In the genomic region with DNA sequence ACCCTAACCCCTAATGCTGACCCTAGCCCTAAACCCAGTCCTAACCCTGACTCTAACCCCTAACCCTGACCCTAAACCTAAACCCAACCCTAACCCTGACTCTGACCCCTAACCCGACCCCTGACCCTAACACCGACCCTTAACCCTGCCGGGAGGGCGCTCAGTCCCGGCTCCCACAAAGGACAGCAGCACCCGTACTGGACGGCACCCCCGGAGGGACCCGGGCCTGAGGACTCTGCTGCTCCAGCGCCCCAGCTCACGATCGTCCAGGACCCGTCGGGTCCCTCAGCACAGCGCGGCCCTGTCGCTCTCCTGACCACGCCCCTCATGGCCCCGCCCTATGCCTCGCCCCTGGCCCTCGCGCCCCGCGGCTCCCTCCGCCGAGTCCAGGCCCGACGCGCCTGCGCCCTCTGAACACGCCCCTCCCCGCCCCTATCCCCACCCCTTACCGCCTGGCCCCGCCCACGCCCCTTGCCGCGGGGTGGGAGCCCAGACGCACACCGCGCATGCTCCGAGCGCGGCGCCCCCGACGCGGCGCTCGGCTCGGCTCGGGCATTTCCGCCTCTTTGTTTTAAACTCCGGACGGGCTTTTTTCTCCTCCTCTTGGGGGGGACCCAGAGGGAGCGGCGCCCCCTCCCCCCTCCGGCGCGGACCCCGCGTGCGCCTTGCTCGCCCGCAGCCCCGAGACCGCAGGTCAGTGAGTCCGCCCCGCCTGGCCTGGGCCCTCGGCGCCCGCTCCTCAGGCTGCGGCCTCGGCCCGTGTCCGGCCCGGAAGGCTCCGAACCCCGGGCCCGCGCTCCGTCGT, we compare ENCODE assay signal across 8 cellular contexts. TPM values are rescaled to one million over a fixed set of nuclear protein-coding genes. Genes with fewer than 3 reads are reported as not detected.
DNase-seq lines count a peak whose midpoint lies in the region; ATAC-seq and TF ChIP-seq lines count a peak whose summit lies in the region.

A gene with protein sequence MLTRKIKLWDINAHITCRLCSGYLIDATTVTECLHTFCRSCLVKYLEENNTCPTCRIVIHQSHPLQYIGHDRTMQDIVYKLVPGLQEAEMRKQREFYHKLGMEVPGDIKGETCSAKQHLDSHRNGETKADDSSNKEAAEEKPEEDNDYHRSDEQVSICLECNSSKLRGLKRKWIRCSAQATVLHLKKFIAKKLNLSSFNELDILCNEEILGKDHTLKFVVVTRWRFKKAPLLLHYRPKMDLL (plus strand): TSS at position 555 of the 805 bp plus-strand sequence. CDS start 27,849 bp downstream, outside the sequence.

- H3K79me2 ChIP-seq in OCI-LY1 (ENCODE audit: insufficient read depth, low read length), result 0 out of 2 replicates have a peak, but pooled peaks cover 3% of the 10 kb centered on the region

- DNase-seq in D341Med (ENCODE audit: low spot score), result peak; percentile 100
- DNase-seq in HuH-7 (ENCODE audit: low spot score), result peak; percentile 99
- peak; percentile 96 for DNase-seq in activated CD8-positive, alpha-beta memory T cell treated with anti-CD3 and anti-CD28 coated beads, Interleukin-2, amount 50 U/mL, for 4 hours
- DNase-seq in midbrain (lab: John Stamatoyannopoulos, UW), result peak; percentile 95
- peak; percentile 93 to 94 for DNase-seq in stimulated activated CD8-positive, alpha-beta memory T cell treated with anti-CD3 and anti-CD28 coated beads, Interleukin-15, amount 100 ng/mL, for 48 hours (ENCODE audit: low read depth in 2 of 2)

- no peaks in the 10 kb centered on the region for H3K27me3 ChIP-seq in OCI-LY1 (ENCODE audit: insufficient read depth, low read length)

- peak within 1 kb of the TSS; percentile 97 for H3K4me3 ChIP-seq in OCI-LY1 (ENCODE audit: low read depth, low read length, poor library complexity, severe bottlenecking)

- in situ Hi-C loops in endometrial microvascular endothelial cells (cut with HindIII; ENCODE audit: inconsistent ontology term, low pct_unique_long_range_greater_than_20kb, low sequenced_read_pairs), result no loop called here

- H3K9me3 ChIP-seq in OCI-LY1 (ENCODE audit: low read length), result no peaks in the 10 kb centered on the region

- H4K20me1 ChIP-seq in OCI-LY1 (ENCODE audit: insufficient read depth, low read length), result no peaks in the 10 kb centered on the region

- H3K4me1 ChIP-seq in OCI-LY1 (ENCODE audit: insufficient read depth, low read length, severe bottlenecking), result peaks cover 9% of the 10 kb centered on the region

- no peak within 1 kb of the TSS for H2AFZ ChIP-seq in OCI-LY1 (ENCODE audit: low read length)

- no peak within 1 kb of the TSS for H3K27ac ChIP-seq in OCI-LY1 (ENCODE audit: low read depth, low read length, poor library complexity, severe bottlenecking)

- peak within 1 kb of the TSS; percentile 78 for H3K4me2 ChIP-seq in OCI-LY1 (ENCODE audit: low read length)

- H3K9me2 ChIP-seq in OCI-LY1 (ENCODE audit: low read depth, low read length), result no peaks in the 10 kb centered on the region

- H3K9ac ChIP-seq in OCI-LY1 (ENCODE audit: low read length), result peak within 1 kb of the TSS; percentile 89

- peak; percentile 90 for ATAC-seq in GM21526 (IDR thresholded peaks at IDR 0.05; ENCODE audit: low FRiP score, unreplicated experiment)

- H3F3A ChIP-seq in OCI-LY1 (ENCODE audit: insufficient read depth, low read length), result no peaks in the 10 kb centered on the region

- no peak for TF ChIP-seq CTCF in OCI-LY1 (IDR thresholded peaks at IDR 0.05; ENCODE audit: low read length)

- peaks cover 5% of the 10 kb centered on the region; the same call in 1 of the 2 replicates for H3K36me3 ChIP-seq in OCI-LY1 (ENCODE audit: insufficient read depth, low read length)

RNA-seq across cellular contexts. Expression of the gene that starts here (rescaled TPM):
- total RNA-seq in endometrial microvascular endothelial cells (ENCODE audit: inconsistent ontology term), result 42.6 TPM
